18 cellular contexts compared by ENCODE assay signal in the genomic region with DNA sequence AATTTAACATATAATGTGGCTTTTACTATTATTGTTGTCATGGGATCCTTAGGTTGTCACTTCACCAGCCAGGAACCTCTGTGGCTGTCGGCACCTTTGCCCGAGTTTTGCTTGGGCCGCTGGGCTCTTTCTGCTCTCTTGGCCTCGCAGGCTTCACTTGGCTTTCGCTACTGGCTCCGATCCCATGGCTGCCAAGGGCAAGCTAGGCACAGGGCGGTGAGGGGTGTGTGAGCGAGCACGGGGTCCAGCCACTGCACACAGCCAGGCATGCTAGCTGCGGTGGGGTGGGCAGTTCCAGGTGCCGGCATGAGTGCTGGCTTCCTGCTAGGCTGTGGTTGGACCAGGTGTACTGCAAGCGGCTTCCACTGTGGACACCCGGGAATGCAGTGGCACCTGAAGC. TPM values are rescaled to one million over a fixed set of nuclear protein-coding genes. Genes with fewer than 3 reads are reported as not detected.
DNase-seq lines count a peak whose midpoint lies in the region; ATAC-seq and TF ChIP-seq lines count a peak whose summit lies in the region.
"Had no signal": no experiment of that assay in that cellular context is flagged by ENCODE, and none has a peak within 500 bp of the region (broad histone marks: within the 10 kb centered on the region; RNA-seq: fewer than 3 reads in every experiment).

No MANE protein-coding gene starts in this region.

- H3K4me1 ChIP-seq in upper lobe of right lung = no peaks in the 10 kb centered on the region

- peaks cover 14% of the 10 kb centered on the region for H3K27me3 ChIP-seq in upper lobe of right lung
- H3K27me3 ChIP-seq: BLaER1 treated with 17β-estradiol and CSF1 and Interleukin-3, amounts not matched to agents 10 nM and 100 nM had no signal

- H3K27ac Mint-ChIP-seq in stimulated activated effector memory CD8-positive, alpha-beta T cell treated with anti-CD3 and anti-CD28 coated beads, Interleukin-12 subunit alpha, Interleukin-12 subunit beta, amount 100 ng/mL, for 72 hours = no peak overlapping the region
- H3K27ac Mint-ChIP-seq: B cell; CD8-positive, alpha-beta T cell; H9 had no signal

- DNase-seq in cardiac septum (ENCODE audit: low spot score) (peak; percentile 80), left cardiac atrium (no peak), left lobe of liver (ENCODE audit: low spot score) (no peak), putamen (ENCODE audit: low spot score) (no peak), foreskin melanocyte (no peak), upper lobe of right lung (no peak)
- no peak for DNase-seq in stimulated activated effector memory CD8-positive, alpha-beta T cell treated with anti-CD3 and anti-CD28 coated beads, Interleukin-12 subunit alpha, Interleukin-12 subunit beta, amount 100 ng/mL, for 72 hours (ENCODE audit: low spot score in 2 of 2)
- DNase-seq: CD8-positive, alpha-beta T cell; DMS 273 treated with DMSO at 0.1 percent for 48 hours; DMS53; DND-41; EL; H9 had no signal

- H3K27ac ChIP-seq in upper lobe of right lung = no peak overlapping the region
- H3K27ac ChIP-seq: BLaER1 treated with 17β-estradiol and CSF1 and Interleukin-3, amounts not matched to agents 10 nM and 100 nM had no signal

- ATAC-seq in left cardiac atrium = peak; percentile 71 to 79
- peak; percentile 45 for ATAC-seq in left lobe of liver
- peak; percentile 13 for ATAC-seq in stimulated activated effector memory CD8-positive, alpha-beta T cell treated with anti-CD3 and anti-CD28 coated beads, Interleukin-12 subunit alpha, Interleukin-12 subunit beta, amount 100 ng/mL, for 72 hours
- ATAC-seq in upper lobe of right lung = no peak
- ATAC-seq: CD8-positive, alpha-beta T cell; GM12878 had no signal

- no peak for TF ChIP-seq CTCF in upper lobe of right lung (IDR thresholded peaks at IDR 0.05)

- H3K4me3 ChIP-seq in upper lobe of right lung = no peak overlapping the region
- H3K4me3 ChIP-seq: BLaER1 treated with 17β-estradiol and CSF1 and Interleukin-3, amounts not matched to agents 10 nM and 100 nM; GM12878 had no signal

- no peaks in the 10 kb centered on the region for H3K36me3 ChIP-seq in upper lobe of right lung
- H3K36me3 ChIP-seq: BLaER1 treated with 17β-estradiol and CSF1 and Interleukin-3, amounts not matched to agents 10 nM and 100 nM had no signal

- H3K9me3 ChIP-seq in upper lobe of right lung = no peaks in the 10 kb centered on the region

- intact Hi-C loops in cardiac septum (cut with DNase I) (loop anchor here (5.0 kb wide), 2 partner anchors 70 to 120 kb away; no protein-coding TSS in a partner anchor), left cardiac atrium (cut with DNase I) (loop anchor here in 1 of 2 donors (10.0 kb wide), 1 partner anchor 117 kb away; no protein-coding TSS in a partner anchor), upper lobe of right lung (cut with DNase I) (no loop called here)

- H3K4me3 Mint-ChIP-seq in stimulated activated effector memory CD8-positive, alpha-beta T cell treated with anti-CD3 and anti-CD28 coated beads, Interleukin-12 subunit alpha, Interleukin-12 subunit beta, amount 100 ng/mL, for 72 hours = no peak overlapping the region
- H3K4me3 Mint-ChIP-seq: B cell; CD8-positive, alpha-beta T cell; H9 had no signal

- H3K9me3 Mint-ChIP-seq in stimulated activated effector memory CD8-positive, alpha-beta T cell treated with anti-CD3 and anti-CD28 coated beads, Interleukin-12 subunit alpha, Interleukin-12 subunit beta, amount 100 ng/mL, for 72 hours = no peaks in the 10 kb centered on the region
- H3K9me3 Mint-ChIP-seq: CD8-positive, alpha-beta T cell had no signal

- H3K4me1 Mint-ChIP-seq in stimulated activated effector memory CD8-positive, alpha-beta T cell treated with anti-CD3 and anti-CD28 coated beads, Interleukin-12 subunit alpha, Interleukin-12 subunit beta, amount 100 ng/mL, for 72 hours = no peaks in the 10 kb centered on the region
- H3K4me1 Mint-ChIP-seq: B cell had no signal

- no peaks in the 10 kb centered on the region for H3K36me3 Mint-ChIP-seq in stimulated activated effector memory CD8-positive, alpha-beta T cell treated with anti-CD3 and anti-CD28 coated beads, Interleukin-12 subunit alpha, Interleukin-12 subunit beta, amount 100 ng/mL, for 72 hours
- H3K36me3 Mint-ChIP-seq: CD8-positive, alpha-beta T cell had no signal

RNA-seq across cellular contexts. Expression of gene RAPGEF4, which starts 23.4 kb away (rescaled TPM):
- total RNA-seq in cardiac septum (12.6 TPM), left cardiac atrium (10 to 100 TPM; 10.9 to 12.9 TPM), left lobe of liver (12.8 TPM), upper lobe of right lung (21.8 TPM)
- total RNA-seq: A172, G401 had no signal
